ENCODE assay signal across 1 cellular context in the genomic region with DNA sequence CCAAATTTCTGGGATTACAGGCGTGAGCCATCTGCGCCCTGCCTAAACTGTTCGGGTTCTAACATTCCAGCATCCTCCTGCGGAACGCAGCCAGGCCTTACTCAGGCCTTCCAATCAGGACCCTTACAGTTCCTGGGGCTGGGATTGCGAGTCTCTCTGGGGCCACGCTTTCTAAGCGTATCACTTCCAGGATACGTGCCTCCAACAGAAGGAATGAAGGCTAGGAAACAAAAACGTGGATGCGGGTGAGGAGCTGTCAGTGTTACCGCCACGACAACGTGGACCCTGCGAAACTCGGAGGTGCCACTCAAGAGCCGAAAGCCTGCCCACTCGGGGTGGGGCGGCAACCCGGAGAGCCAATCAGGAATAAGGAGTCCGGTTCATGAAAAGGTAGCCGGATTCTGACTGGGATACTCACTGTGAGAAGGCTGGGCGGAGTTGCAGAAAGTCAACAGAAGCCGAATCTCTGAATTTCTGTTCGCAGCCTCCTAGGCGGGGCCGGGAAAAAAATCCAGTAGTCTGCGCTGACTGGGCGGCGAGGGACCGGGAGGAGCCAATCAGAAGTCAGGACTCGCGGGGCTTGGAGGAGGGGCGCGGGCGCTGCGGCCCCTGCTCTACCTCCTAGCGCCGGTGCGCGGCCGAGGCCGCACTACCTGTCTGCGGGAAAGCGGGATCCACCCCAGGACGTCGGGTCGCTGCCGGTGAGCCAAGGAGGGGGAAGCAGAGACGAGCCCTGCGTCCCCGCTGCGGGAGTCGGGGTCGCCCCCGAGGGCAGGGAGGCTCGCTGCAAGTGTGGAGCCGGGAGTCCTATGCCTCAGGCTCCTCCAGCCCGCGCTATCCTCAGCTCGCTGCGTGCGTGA.
TF ChIP-seq lines count a peak whose summit lies in the region.

A gene with protein sequence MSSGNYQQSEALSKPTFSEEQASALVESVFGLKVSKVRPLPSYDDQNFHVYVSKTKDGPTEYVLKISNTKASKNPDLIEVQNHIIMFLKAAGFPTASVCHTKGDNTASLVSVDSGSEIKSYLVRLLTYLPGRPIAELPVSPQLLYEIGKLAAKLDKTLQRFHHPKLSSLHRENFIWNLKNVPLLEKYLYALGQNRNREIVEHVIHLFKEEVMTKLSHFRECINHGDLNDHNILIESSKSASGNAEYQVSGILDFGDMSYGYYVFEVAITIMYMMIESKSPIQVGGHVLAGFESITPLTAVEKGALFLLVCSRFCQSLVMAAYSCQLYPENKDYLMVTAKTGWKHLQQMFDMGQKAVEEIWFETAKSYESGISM (plus strand): TSS at position 607 of the 860 bp plus-strand sequence. CDS start 5,512 bp downstream, outside the sequence.

TF ChIP-seq in HepG2, 621 proteins besides CTCF, POLR2A, EP300 and RAD21 (continued from another document and continues in another):
- TF ChIP-seq ZNF407 (CRISPR knock-in tag; IDR thresholded peaks at IDR 0.05; ENCODE audit: not compliant biosample characterization) (no peak), SRSF1 (optimal IDR thresholded peaks at IDR 0.05; ENCODE audit: low read depth, low read length) (peak; percentile 68), LRRFIP1 (CRISPR knock-in tag; conservative IDR thresholded peaks at IDR 0.05) (no peak), SPEN (CRISPR knock-in tag; IDR thresholded peaks at IDR 0.05; ENCODE audit: low read depth) (peak; percentile 5; the same call in 1 of the 2 replicates), ZSCAN20 (CRISPR knock-in tag; IDR thresholded peaks at IDR 0.05; ENCODE audit: borderline replicate concordance) (no peak), KMT2A (CRISPR knock-in tag; IDR thresholded peaks at IDR 0.05) (peak; percentile 74; the same call in 1 of the 2 replicates), GATAD2A (CRISPR knock-in tag; IDR thresholded peaks at IDR 0.05) (no peak), ETV5 (CRISPR knock-in tag; IDR thresholded peaks at IDR 0.05; ENCODE audit: borderline replicate concordance) (no peak), NFYB (CRISPR knock-in tag; IDR thresholded peaks at IDR 0.05) (peak; percentile 92), ZNF614 (CRISPR knock-in tag; IDR thresholded peaks at IDR 0.05; ENCODE audit: borderline replicate concordance) (0 out of 2 replicates have a peak, but pooled peaks have one; percentile 20), ELF3 (CRISPR knock-in tag; IDR thresholded peaks at IDR 0.05) (0 out of 2 replicates have a peak, but pooled peaks have one; percentile 10), NFKBIZ (CRISPR knock-in tag; IDR thresholded peaks at IDR 0.05) (no peak), ZNF720 (CRISPR knock-in tag; IDR thresholded peaks at IDR 0.05) (no peak), CBFB (CRISPR knock-in tag; IDR thresholded peaks at IDR 0.05) (0 out of 2 replicates have a peak, but pooled peaks have one; percentile 15), TEF (CRISPR knock-in tag; IDR thresholded peaks at IDR 0.05) (no peak), RFX5 (IDR thresholded peaks at IDR 0.05; ENCODE audit: low read depth, low read length) (peak; percentile 42; the same call in 1 of the 2 replicates), ZNF570 (CRISPR knock-in tag; IDR thresholded peaks at IDR 0.05; ENCODE audit: borderline replicate concordance) (no peak), HNF4A (CRISPR knock-in tag; IDR thresholded peaks at IDR 0.05) (no peak), ZNF782 (CRISPR knock-in tag; IDR thresholded peaks at IDR 0.05; ENCODE audit: borderline replicate concordance) (0 out of 2 replicates have a peak, but pooled peaks have one; percentile 23), ZNF382 (CRISPR knock-in tag; IDR thresholded peaks at IDR 0.05; ENCODE audit: borderline replicate concordance) (no peak), CREB1 (IDR thresholded peaks at IDR 0.05) (0 out of 2 replicates have a peak, but pooled peaks have one; percentile 15), CREB1 (CRISPR knock-in tag; IDR thresholded peaks at IDR 0.05) (peak; percentile 66; the same call in 1 of the 2 replicates), ZNF362 (CRISPR knock-in tag; IDR thresholded peaks at IDR 0.05; ENCODE audit: borderline replicate concordance) (peak; percentile 86; the same call in 1 of the 2 replicates), ZFYVE20 (CRISPR knock-in tag; IDR thresholded peaks at IDR 0.05; ENCODE audit: borderline replicate concordance, low read depth) (no peak), ZNF790 (CRISPR knock-in tag; IDR thresholded peaks at IDR 0.05; ENCODE audit: borderline replicate concordance) (no peak), MXI1 (IDR thresholded peaks at IDR 0.05; ENCODE audit: borderline replicate concordance, low read depth, low read length) (peak; percentile 98)
- TF ChIP-seq, protein P1, sequence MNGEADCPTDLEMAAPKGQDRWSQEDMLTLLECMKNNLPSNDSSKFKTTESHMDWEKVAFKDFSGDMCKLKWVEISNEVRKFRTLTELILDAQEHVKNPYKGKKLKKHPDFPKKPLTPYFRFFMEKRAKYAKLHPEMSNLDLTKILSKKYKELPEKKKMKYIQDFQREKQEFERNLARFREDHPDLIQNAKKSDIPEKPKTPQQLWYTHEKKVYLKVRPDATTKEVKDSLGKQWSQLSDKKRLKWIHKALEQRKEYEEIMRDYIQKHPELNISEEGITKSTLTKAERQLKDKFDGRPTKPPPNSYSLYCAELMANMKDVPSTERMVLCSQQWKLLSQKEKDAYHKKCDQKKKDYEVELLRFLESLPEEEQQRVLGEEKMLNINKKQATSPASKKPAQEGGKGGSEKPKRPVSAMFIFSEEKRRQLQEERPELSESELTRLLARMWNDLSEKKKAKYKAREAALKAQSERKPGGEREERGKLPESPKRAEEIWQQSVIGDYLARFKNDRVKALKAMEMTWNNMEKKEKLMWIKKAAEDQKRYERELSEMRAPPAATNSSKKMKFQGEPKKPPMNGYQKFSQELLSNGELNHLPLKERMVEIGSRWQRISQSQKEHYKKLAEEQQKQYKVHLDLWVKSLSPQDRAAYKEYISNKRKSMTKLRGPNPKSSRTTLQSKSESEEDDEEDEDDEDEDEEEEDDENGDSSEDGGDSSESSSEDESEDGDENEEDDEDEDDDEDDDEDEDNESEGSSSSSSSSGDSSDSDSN (CRISPR knock-in tag; IDR thresholded peaks at IDR 0.05), result peak; percentile 57
- TF ChIP-seq, protein P2, sequence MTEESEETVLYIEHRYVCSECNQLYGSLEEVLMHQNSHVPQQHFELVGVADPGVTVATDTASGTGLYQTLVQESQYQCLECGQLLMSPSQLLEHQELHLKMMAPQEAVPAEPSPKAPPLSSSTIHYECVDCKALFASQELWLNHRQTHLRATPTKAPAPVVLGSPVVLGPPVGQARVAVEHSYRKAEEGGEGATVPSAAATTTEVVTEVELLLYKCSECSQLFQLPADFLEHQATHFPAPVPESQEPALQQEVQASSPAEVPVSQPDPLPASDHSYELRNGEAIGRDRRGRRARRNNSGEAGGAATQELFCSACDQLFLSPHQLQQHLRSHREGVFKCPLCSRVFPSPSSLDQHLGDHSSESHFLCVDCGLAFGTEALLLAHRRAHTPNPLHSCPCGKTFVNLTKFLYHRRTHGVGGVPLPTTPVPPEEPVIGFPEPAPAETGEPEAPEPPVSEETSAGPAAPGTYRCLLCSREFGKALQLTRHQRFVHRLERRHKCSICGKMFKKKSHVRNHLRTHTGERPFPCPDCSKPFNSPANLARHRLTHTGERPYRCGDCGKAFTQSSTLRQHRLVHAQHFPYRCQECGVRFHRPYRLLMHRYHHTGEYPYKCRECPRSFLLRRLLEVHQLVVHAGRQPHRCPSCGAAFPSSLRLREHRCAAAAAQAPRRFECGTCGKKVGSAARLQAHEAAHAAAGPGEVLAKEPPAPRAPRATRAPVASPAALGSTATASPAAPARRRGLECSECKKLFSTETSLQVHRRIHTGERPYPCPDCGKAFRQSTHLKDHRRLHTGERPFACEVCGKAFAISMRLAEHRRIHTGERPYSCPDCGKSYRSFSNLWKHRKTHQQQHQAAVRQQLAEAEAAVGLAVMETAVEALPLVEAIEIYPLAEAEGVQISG (CRISPR knock-in tag; IDR thresholded peaks at IDR 0.05), result peak; percentile 45; the same call in 1 of the 2 replicates
- TF ChIP-seq, protein P3, sequence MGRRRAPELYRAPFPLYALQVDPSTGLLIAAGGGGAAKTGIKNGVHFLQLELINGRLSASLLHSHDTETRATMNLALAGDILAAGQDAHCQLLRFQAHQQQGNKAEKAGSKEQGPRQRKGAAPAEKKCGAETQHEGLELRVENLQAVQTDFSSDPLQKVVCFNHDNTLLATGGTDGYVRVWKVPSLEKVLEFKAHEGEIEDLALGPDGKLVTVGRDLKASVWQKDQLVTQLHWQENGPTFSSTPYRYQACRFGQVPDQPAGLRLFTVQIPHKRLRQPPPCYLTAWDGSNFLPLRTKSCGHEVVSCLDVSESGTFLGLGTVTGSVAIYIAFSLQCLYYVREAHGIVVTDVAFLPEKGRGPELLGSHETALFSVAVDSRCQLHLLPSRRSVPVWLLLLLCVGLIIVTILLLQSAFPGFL (CRISPR knock-in tag; IDR thresholded peaks at IDR 0.05), result no peak
